Comparison of ENCODE assay signal across 1 cellular context in genomic region chr2:99425022-99425421, GRCh38.
TF ChIP-seq lines count a peak whose summit lies in the region.

No MANE protein-coding gene starts in this region.

TF ChIP-seq in HepG2, 621 proteins besides CTCF, POLR2A, EP300 and RAD21 (continued from another document):
- TF ChIP-seq, protein P1, sequence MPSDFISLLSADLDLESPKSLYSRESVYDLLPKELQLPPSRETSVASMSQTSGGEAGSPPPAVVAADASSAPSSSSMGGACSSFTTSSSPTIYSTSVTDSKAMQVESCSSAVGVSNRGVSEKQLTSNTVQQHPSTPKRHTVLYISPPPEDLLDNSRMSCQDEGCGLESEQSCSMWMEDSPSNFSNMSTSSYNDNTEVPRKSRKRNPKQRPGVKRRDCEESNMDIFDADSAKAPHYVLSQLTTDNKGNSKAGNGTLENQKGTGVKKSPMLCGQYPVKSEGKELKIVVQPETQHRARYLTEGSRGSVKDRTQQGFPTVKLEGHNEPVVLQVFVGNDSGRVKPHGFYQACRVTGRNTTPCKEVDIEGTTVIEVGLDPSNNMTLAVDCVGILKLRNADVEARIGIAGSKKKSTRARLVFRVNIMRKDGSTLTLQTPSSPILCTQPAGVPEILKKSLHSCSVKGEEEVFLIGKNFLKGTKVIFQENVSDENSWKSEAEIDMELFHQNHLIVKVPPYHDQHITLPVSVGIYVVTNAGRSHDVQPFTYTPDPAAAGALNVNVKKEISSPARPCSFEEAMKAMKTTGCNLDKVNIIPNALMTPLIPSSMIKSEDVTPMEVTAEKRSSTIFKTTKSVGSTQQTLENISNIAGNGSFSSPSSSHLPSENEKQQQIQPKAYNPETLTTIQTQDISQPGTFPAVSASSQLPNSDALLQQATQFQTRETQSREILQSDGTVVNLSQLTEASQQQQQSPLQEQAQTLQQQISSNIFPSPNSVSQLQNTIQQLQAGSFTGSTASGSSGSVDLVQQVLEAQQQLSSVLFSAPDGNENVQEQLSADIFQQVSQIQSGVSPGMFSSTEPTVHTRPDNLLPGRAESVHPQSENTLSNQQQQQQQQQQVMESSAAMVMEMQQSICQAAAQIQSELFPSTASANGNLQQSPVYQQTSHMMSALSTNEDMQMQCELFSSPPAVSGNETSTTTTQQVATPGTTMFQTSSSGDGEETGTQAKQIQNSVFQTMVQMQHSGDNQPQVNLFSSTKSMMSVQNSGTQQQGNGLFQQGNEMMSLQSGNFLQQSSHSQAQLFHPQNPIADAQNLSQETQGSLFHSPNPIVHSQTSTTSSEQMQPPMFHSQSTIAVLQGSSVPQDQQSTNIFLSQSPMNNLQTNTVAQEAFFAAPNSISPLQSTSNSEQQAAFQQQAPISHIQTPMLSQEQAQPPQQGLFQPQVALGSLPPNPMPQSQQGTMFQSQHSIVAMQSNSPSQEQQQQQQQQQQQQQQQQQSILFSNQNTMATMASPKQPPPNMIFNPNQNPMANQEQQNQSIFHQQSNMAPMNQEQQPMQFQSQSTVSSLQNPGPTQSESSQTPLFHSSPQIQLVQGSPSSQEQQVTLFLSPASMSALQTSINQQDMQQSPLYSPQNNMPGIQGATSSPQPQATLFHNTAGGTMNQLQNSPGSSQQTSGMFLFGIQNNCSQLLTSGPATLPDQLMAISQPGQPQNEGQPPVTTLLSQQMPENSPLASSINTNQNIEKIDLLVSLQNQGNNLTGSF (CRISPR knock-in tag; IDR thresholded peaks at IDR 0.05), result no peak
- TF ChIP-seq CEBPG (CRISPR knock-in tag; IDR thresholded peaks at IDR 0.05) (no peak), ZNF564 (CRISPR knock-in tag; IDR thresholded peaks at IDR 0.05) (no peak), U2AF2 (IDR thresholded peaks at IDR 0.05; ENCODE audit: low read depth, low read length) (no peak), ZEB1 (IDR thresholded peaks at IDR 0.05; ENCODE audit: insufficient replicate concordance, low read depth) (no peak), ZNF572 (CRISPR knock-in tag; IDR thresholded peaks at IDR 0.05) (no peak), RCOR2 (CRISPR knock-in tag; IDR thresholded peaks at IDR 0.05) (no peak), MBNL3 (CRISPR knock-in tag; conservative IDR thresholded peaks at IDR 0.05) (no peak), FOXM1 (CRISPR knock-in tag; IDR thresholded peaks at IDR 0.05) (no peak)
- TF ChIP-seq, protein P2, sequence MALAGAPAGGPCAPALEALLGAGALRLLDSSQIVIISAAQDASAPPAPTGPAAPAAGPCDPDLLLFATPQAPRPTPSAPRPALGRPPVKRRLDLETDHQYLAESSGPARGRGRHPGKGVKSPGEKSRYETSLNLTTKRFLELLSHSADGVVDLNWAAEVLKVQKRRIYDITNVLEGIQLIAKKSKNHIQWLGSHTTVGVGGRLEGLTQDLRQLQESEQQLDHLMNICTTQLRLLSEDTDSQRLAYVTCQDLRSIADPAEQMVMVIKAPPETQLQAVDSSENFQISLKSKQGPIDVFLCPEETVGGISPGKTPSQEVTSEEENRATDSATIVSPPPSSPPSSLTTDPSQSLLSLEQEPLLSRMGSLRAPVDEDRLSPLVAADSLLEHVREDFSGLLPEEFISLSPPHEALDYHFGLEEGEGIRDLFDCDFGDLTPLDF (CRISPR knock-in tag; IDR thresholded peaks at IDR 0.05), result no peak
